ENCODE assay signal across 1 cellular context in genomic region chr11:75563978-75564552, GRCh38.
TF ChIP-seq lines count a peak whose summit lies in the region.

No MANE protein-coding gene starts in this region.

TF ChIP-seq in GM12878, 131 proteins besides CTCF, POLR2A, EP300 and RAD21:
- TF ChIP-seq ZNF687 (IDR thresholded peaks at IDR 0.05) (no peak), SMAD1 (IDR thresholded peaks at IDR 0.05; ENCODE audit: low read depth, partially characterized antibody) (no peak), ZNF622 (IDR thresholded peaks at IDR 0.05) (no peak), PAX5 (IDR thresholded peaks at IDR 0.05; ENCODE audit: borderline replicate concordance, low read depth, low read length) (no peak), STAT1 (conservative IDR thresholded peaks at IDR 0.05) (no peak)
TF ChIP-seq in GM12878: peak in this region for 0.
